Comparison of ENCODE assay signal across 34 cellular contexts in the genomic region with DNA sequence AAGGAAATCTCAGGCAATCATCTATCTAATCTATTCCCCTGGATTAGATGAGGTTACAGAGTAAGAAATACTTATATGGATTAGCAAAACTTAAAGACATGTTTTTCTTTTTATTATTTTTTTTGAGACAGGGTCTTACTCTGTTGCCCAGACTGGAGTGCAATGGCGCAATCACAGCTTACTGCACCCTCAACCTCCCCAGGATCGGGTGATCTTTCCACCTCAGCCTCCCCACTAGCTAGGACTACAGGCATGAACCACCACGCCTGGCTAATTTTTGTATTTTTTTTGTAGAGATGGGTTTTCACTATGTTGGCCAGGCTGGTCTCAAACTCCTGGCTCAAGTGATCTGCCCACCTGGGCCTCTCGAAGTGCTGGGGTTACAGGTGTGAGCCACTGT. TPM values are rescaled to one million over a fixed set of nuclear protein-coding genes. Genes with fewer than 3 reads are reported as not detected.
DNase-seq lines count a peak whose midpoint lies in the region; ATAC-seq, FAIRE-seq and TF ChIP-seq lines count a peak whose summit lies in the region.
"Had no signal": no experiment of that assay in that cellular context is flagged by ENCODE, and none has a peak within 500 bp of the region (broad histone marks: within the 10 kb centered on the region; RNA-seq: fewer than 3 reads in every experiment).

No MANE protein-coding gene starts in this region.

- no peaks in the 10 kb centered on the region for H3K9me1 ChIP-seq in keratinocyte (ENCODE audit: control insufficient read depth, extremely low read depth, insufficient read depth, low read length)

- H2AFZ ChIP-seq in keratinocyte (ENCODE audit: control insufficient read depth, low read length): no peak overlapping the region

- in situ Hi-C loops in gastrocnemius medialis (cut with MboI; ENCODE audit: low sequenced_read_pairs in 4 of 4): no loop called here

- 84% methylated on average over 4 of the region's 4 CpGs for WGBS in right cardiac atrium

- H3K4me3 ChIP-seq in cardiac muscle cell (no peak overlapping the region), right cardiac atrium (ENCODE audit: low read length) (no peak overlapping the region), keratinocyte (ENCODE audit: control insufficient read depth in 2 of 3, extremely low read depth in 1 of 3, insufficient read depth in 2 of 3, low read depth in 1 of 3, low read length in 3 of 3) (no peak overlapping the region), gastrocnemius medialis (no peak overlapping the region)
- H3K4me3 ChIP-seq: A549, esophagus muscularis mucosa, MG63 had no signal

- H3K4me2 ChIP-seq in keratinocyte (ENCODE audit: control insufficient read depth, extremely low read depth, insufficient read depth, low read depth, low read length): peak overlapping the region; percentile 97

- no peak for FAIRE-seq in keratinocyte (lab: Jason Lieb, UNC)
- FAIRE-seq: A549, H54, urothelium cell line had no signal

- H3K36me3 ChIP-seq in cardiac muscle cell (no peaks in the 10 kb centered on the region), keratinocyte (ENCODE audit: control insufficient read depth in 2 of 2, extremely low read depth in 1 of 2, insufficient read depth in 2 of 2, low read length in 2 of 2) (no peaks in the 10 kb centered on the region), gastrocnemius medialis (no peaks in the 10 kb centered on the region)
- H3K36me3 ChIP-seq: BE2C, esophagus muscularis mucosa had no signal

- ATAC-seq in right cardiac atrium (no peak), gastrocnemius medialis (no peak), HG03442 (IDR thresholded peaks at IDR 0.05; ENCODE audit: unreplicated experiment) (no peak)
- ATAC-seq: A549; activated CD8-positive, alpha-beta memory T cell treated with anti-CD3 and anti-CD28 coated beads, Interleukin-2, amount 10 ng/mL, durations not matched to agents 7 days and 5 days; activated T-cell treated with anti-CD3 and anti-CD28 coated beads, Interleukin-2, amount 50 U/mL, for 72 hours; left lobe of liver; naive thymus-derived CD8-positive, alpha-beta T cell; stimulated activated memory B cell treated with anti-CD40 and anti-IgM and Interleukin-4, amounts not matched to agents 10 μg/mL and 1 μg/mL and 100 μg/mL, for 72 hours had no signal

- H3K27ac ChIP-seq in cardiac muscle cell (peak overlapping the region; percentile 49), right cardiac atrium (ENCODE audit: low read length) (no peak overlapping the region), keratinocyte (ENCODE audit: control insufficient read depth, insufficient read depth, low read length) (peak overlapping the region; percentile 93), gastrocnemius medialis (peak overlapping the region; percentile 96 to 99 (median 97))
- H3K27ac ChIP-seq: A549 had no signal

- H3K4me1 ChIP-seq in cardiac muscle cell (ENCODE audit: low read depth) (peaks cover 23% of the 10 kb centered on the region), right cardiac atrium (ENCODE audit: control insufficient read depth, insufficient read depth, low read length) (peaks cover 6% of the 10 kb centered on the region), keratinocyte (ENCODE audit: control insufficient read depth, extremely low read depth, insufficient read depth, low read length) (peaks cover 38% of the 10 kb centered on the region), gastrocnemius medialis (peaks cover 23 to 34% of the 10 kb centered on the region in 2 donors)
- H3K4me1 ChIP-seq: BE2C had no signal

- no peak for TF ChIP-seq POLR2A in gastrocnemius medialis (IDR thresholded peaks at IDR 0.05)

- peak overlapping the region; percentile 68 for H3K9ac ChIP-seq in keratinocyte (ENCODE audit: control insufficient read depth, extremely low read depth, insufficient read depth, low read length)

- dilution Hi-C loops in keratinocyte (cut with MboI; ENCODE audit: extremely low pct_ligation_motif_present, low sequenced_read_pairs): no loop called here

- TF ChIP-seq CTCF in cardiac muscle cell (IDR thresholded peaks at IDR 0.05; ENCODE audit: low read depth, low read length) (no peak), keratinocyte (optimal IDR thresholded peaks at IDR 0.05 in 1 of 3, IDR thresholded peaks at IDR 0.05 in 1 of 3, conservative IDR thresholded peaks at IDR 0.05 in 1 of 3; ENCODE audit: extremely low read depth in 1 of 3, insufficient read depth in 2 of 3, low read length in 3 of 3) (no peak), gastrocnemius medialis (IDR thresholded peaks at IDR 0.05 in 4 of 5, conservative IDR thresholded peaks at IDR 0.05 in 1 of 5) (no peak)

- DNase-seq in cardiac muscle cell (ENCODE audit: low read depth in 1 of 2, low spot score in 1 of 2) (no peak), right cardiac atrium (no peak), keratinocyte (ENCODE audit: low read depth, low spot score) (no peak), gastrocnemius medialis (no peak), NCI-H2107 treated with DMSO at 0.1 percent for 48 hours (lab: John Stamatoyannopoulos, UW; ENCODE audit: unreplicated experiment) (no peak), NCI-H2081 treated with DMSO at 0.1 percent for 48 hours (lab: John Stamatoyannopoulos, UW) (no peak), hippocampal formation (lab: John Stamatoyannopoulos, UW) (no peak)
- DNase-seq: activated CD4-positive, alpha-beta T cell treated with anti-CD3 and anti-CD28 coated beads, Interleukin-2, amount 10 ng/mL, durations not matched to agents 7 days and 5 days; activated CD8-positive, alpha-beta memory T cell treated with anti-CD3 and anti-CD28 coated beads, Interleukin-2, amount 10 ng/mL, durations not matched to agents 7 days and 5 days; activated naive CD4-positive, alpha-beta T cell treated with anti-CD3 and anti-CD28 coated beads, Interleukin-2, amount 50 U/mL, for 16 hours; activated T-cell treated with anti-CD3 and anti-CD28 coated beads, Interleukin-2, amount 50 U/mL, for 72 hours; amygdala; BE2C; CD8-positive, alpha-beta memory T cell; cortex of kidney; DMS 273 treated with DMSO at 0.1 percent for 48 hours; foreskin melanocyte; KBM-7; mesendoderm; MG63; naive thymus-derived CD8-positive, alpha-beta T cell; NCI-H2029; NCI-H2227 treated with DMSO at 0.1 percent for 48 hours; NCI-H526 treated with DMSO at 0.1 percent for 48 hours; SHP77 treated with DMSO at 0.1 percent for 48 hours; stimulated activated CD4-positive, alpha-beta T cell treated with anti-CD3 and anti-CD28 coated beads, Interleukin-4, amount 100 ng/mL, for 4 hours; T-helper 9 cell had no signal

- H4K20me1 ChIP-seq in keratinocyte (ENCODE audit: control insufficient read depth, extremely low read depth, insufficient read depth, low read length): no peaks in the 10 kb centered on the region

- peaks cover 15% of the 10 kb centered on the region for H3K79me2 ChIP-seq in keratinocyte (ENCODE audit: control insufficient read depth, insufficient read depth, low read length)

- no peaks in the 10 kb centered on the region for H3K9me3 ChIP-seq in cardiac muscle cell (ENCODE audit: low read depth)
- no peaks in the 10 kb centered on the region for H3K9me3 ChIP-seq in right cardiac atrium (ENCODE audit: control insufficient read depth, low read length)
- H3K9me3 ChIP-seq in keratinocyte (ENCODE audit: control insufficient read depth, low read depth, low read length): no peaks in the 10 kb centered on the region
- no peaks in the 10 kb centered on the region for H3K9me3 ChIP-seq in gastrocnemius medialis
- H3K9me3 ChIP-seq: A549, BE2C, esophagus muscularis mucosa, MG63 had no signal

- intact Hi-C loops in right cardiac atrium (cut with DNase I) (no loop called here), gastrocnemius medialis (cut with DNase I; ENCODE audit: low total_unique reads) (no loop called here)

- H3K27me3 ChIP-seq in cardiac muscle cell (no peaks in the 10 kb centered on the region), right cardiac atrium (ENCODE audit: control insufficient read depth, insufficient read depth) (no peaks in the 10 kb centered on the region), keratinocyte (ENCODE audit: control insufficient read depth, extremely low read depth, insufficient read depth, low read length) (no peaks in the 10 kb centered on the region), gastrocnemius medialis (no peaks in the 10 kb centered on the region)
- H3K27me3 ChIP-seq: BE2C, esophagus muscularis mucosa, MG63 had no signal

RNA-seq across cellular contexts. Expression of gene NFE2L1, which starts 3.3 kb away (rescaled TPM):
- total RNA-seq in cardiac muscle cell: 96.4 and 122 TPM in 2 replicates
- polyA plus RNA-seq in cardiac muscle cell: 56.0 and 56.7 TPM in 2 replicates
- 100 to 1,000 TPM; 603 to 811 (median 785) TPM for total RNA-seq in right cardiac atrium
- polyA plus RNA-seq in right cardiac atrium: 661 TPM
- 169 to 284 TPM (median 208 TPM) in 3 replicates for polyA plus RNA-seq in keratinocyte
- polyA plus RNA-seq in keratinocyte (2011; ENCODE audit: low read depth): 179 TPM
- 112 TPM in 2 replicates for polyA plus RNA-seq in keratinocyte (2011; cell fraction: cytosol; rRNA removed)
- polyA plus RNA-seq in keratinocyte (2011; cell fraction: nucleus; rRNA removed): 514 and 591 TPM in 2 replicates
- 152 and 178 TPM in 2 replicates for polyA plus RNA-seq in keratinocyte (2012; ENCODE audit: low replicate concordance)
- polyA minus RNA-seq in keratinocyte: 167 to 352 TPM (median 217 TPM) in 3 replicates
- 115 TPM for polyA minus RNA-seq in keratinocyte (2011; cell fraction: cytosol; rRNA and poly(A)+ RNA removed)
- 374 and 414 TPM in 2 replicates for polyA minus RNA-seq in keratinocyte (2011; cell fraction: nucleus; rRNA and poly(A)+ RNA removed)
- 1,000 to 10,000 TPM in 2 of 4 donors, 100 to 1,000 TPM in 2; 622 to 1,180 (median 1,000) TPM for total RNA-seq in gastrocnemius medialis

RNA-seq across cellular contexts. Expression of gene COPZ2, which starts 7.3 kb away (rescaled TPM):
- 10.8 and 14.4 TPM in 2 replicates for total RNA-seq in cardiac muscle cell
- polyA plus RNA-seq in cardiac muscle cell: 23.5 and 36.1 TPM in 2 replicates
- 10 to 100 TPM; 51.8 to 74.8 (median 68.4) TPM for total RNA-seq in right cardiac atrium
- 55.4 TPM for polyA plus RNA-seq in right cardiac atrium
- polyA plus RNA-seq in keratinocyte: 11.1 to 18.0 TPM (median 12.5 TPM) in 3 replicates
- 13.4 TPM for polyA plus RNA-seq in keratinocyte (2011; ENCODE audit: low read depth)
- 19.8 and 23.7 TPM in 2 replicates for polyA plus RNA-seq in keratinocyte (2011; cell fraction: cytosol; rRNA removed)
- polyA plus RNA-seq in keratinocyte (2011; cell fraction: nucleus; rRNA removed): 14.8 and 16.3 TPM in 2 replicates
- 16.5 and 17.2 TPM in 2 replicates for polyA plus RNA-seq in keratinocyte (2012; ENCODE audit: low replicate concordance)
- 7.2 to 11.6 TPM (median 9.0 TPM) in 3 replicates for polyA minus RNA-seq in keratinocyte
- polyA minus RNA-seq in keratinocyte (2011; cell fraction: cytosol; rRNA and poly(A)+ RNA removed): 13.8 TPM
- polyA minus RNA-seq in keratinocyte (2011; cell fraction: nucleus; rRNA and poly(A)+ RNA removed): 3.0 and 7.2 TPM in 2 replicates
- total RNA-seq in gastrocnemius medialis: 10 to 100 TPM; 40.5 to 76.9 (median 52.8) TPM

RNA-seq across cellular contexts. Expression of gene CBX1, which starts 56.4 kb away (rescaled TPM):
- total RNA-seq in cardiac muscle cell: 62.9 and 102 TPM in 2 replicates
- 35.9 and 38.3 TPM in 2 replicates for polyA plus RNA-seq in cardiac muscle cell
- total RNA-seq in right cardiac atrium: 10 to 100 TPM; 29.2 to 37.9 (median 34.5) TPM
- polyA plus RNA-seq in right cardiac atrium: 31.1 TPM
- polyA plus RNA-seq in keratinocyte: 20.7 to 49.4 TPM (median 42.3 TPM) in 3 replicates
- 23.4 TPM for polyA plus RNA-seq in keratinocyte (2011; ENCODE audit: low read depth)
- 40.7 and 53.0 TPM in 2 replicates for polyA plus RNA-seq in keratinocyte (2011; cell fraction: cytosol; rRNA removed)
- 25.2 and 26.8 TPM in 2 replicates for polyA plus RNA-seq in keratinocyte (2011; cell fraction: nucleus; rRNA removed)
- polyA plus RNA-seq in keratinocyte (2012; ENCODE audit: low replicate concordance): 44.3 and 74.9 TPM in 2 replicates
- 5.7 to 20.2 TPM (median 7.7 TPM) in 3 replicates for polyA minus RNA-seq in keratinocyte
- polyA minus RNA-seq in keratinocyte (2011; cell fraction: cytosol; rRNA and poly(A)+ RNA removed): 20.0 TPM
- 7.0 and 9.9 TPM in 2 replicates for polyA minus RNA-seq in keratinocyte (2011; cell fraction: nucleus; rRNA and poly(A)+ RNA removed)
- 10 to 100 TPM; 26.0 to 34.1 (median 27.7) TPM for total RNA-seq in gastrocnemius medialis
